ENCODE assay signal across 8 cellular contexts in the genomic region with DNA sequence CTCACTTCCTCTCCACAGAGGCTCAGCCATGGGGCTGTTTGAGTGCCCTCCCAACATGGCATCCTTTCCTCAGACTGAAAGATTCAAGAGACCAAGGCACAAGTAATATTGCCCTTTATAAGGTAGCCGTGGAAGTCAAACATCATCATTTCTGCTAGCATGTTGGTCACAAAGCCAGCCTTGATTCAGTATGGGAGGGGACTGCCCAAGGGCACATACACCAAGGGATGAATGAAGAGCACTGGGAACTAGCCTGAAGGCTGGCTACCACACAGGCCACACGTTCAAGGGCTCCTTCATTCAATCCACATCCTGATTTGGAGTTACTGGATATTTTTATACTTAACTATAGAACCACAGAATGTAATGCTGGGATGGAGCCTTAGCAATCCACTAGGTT. TPM values are rescaled to one million over a fixed set of nuclear protein-coding genes. Genes with fewer than 3 reads are reported as not detected.
"Had no signal": no experiment of that assay in that cellular context is flagged by ENCODE, and none has a peak within 500 bp of the region (broad histone marks: within the 10 kb centered on the region; RNA-seq: fewer than 3 reads in every experiment).

No MANE protein-coding gene starts in this region.

- H3K27ac ChIP-seq: HL-60, KMS-11, RWPE1 had no signal

- H3K4me3 ChIP-seq: K562 had no signal

- H3K4me2 ChIP-seq: KMS-11 had no signal

- FAIRE-seq: HTR-8/SVneo had no signal

- DNase-seq: NCI-H446 treated with DMSO at 0.1 percent for 48 hours; NK-92 treated with Interleukin-12 subunit alpha and Interleukin-12 subunit beta, amount 100 ng/mL, for 24 hours had no signal

- H3K9ac ChIP-seq: KMS-11 had no signal

RNA-seq across cellular contexts. Expression of gene CPVL, which starts 39.3 kb away (rescaled TPM):
- total RNA-seq: OCI-LY7 had no signal
